18 cellular contexts compared by ENCODE assay signal in the genomic region with DNA sequence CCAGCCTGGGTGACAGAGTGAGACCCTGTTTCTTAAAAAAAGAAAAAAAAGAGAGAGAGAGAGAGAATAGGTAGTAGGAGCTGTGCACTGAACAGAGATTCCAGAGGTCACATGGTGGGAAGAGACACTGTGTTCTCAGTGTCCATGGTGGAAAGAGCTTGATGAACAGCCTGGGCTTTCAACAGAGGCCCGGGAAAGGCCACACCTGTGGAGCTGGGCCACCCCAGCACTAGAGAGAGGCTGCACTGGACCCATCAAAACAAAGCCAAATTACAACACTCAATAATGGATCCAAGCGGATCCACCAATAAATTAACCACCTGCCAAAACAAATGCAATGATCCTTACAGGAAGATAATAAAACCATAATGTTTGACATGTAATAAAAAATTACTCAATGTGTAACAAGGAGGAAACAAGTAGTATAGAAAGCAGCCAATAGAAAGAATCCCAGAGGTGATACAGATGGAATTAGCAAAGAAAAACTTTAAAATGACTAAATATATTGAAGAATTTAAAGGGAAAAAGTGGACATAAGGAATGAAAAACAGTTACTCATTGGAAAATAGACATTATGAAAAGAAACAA. TPM values are rescaled to one million over a fixed set of nuclear protein-coding genes. Genes with fewer than 3 reads are reported as not detected.
A peak's percentile ranks its signal among the peaks of the same experiment; 100 is the strongest.
DNase-seq lines count a peak whose midpoint lies in the region; ATAC-seq and TF ChIP-seq lines count a peak whose summit lies in the region.
"Had no signal": no experiment of that assay in that cellular context is flagged by ENCODE, and none has a peak within 500 bp of the region (broad histone marks: within the 10 kb centered on the region; RNA-seq: fewer than 3 reads in every experiment).

No MANE protein-coding gene starts in this region.

- TF ChIP-seq CTCF in VCaP (conservative IDR thresholded peaks at IDR 0.05), result no peak

- no peaks in the 10 kb centered on the region for H3K27me3 Mint-ChIP-seq in T-helper 1 cell treated with Interleukin-12 subunit alpha and Interleukin-12 subunit beta and Interleukin-4 antibody, amounts not matched to agents 30 μg/mL and 1 μg/mL, for 36 hours (ENCODE audit: low read depth)
- no peaks in the 10 kb centered on the region for H3K27me3 Mint-ChIP-seq in naive B cell

- H3K27ac ChIP-seq in VCaP, result peak overlapping the region; percentile 57
- H3K27ac ChIP-seq: BLaER1, dorsolateral prefrontal cortex, epithelial cell of prostate, foreskin keratinocyte, suprapubic skin, vagina had no signal

- DNase-seq in T-helper 1 cell (no peak), DMS79 (lab: John Stamatoyannopoulos, UW) (peak; percentile 47), naive B cell (no peak), SK-N-DZ (ENCODE audit: low spot score) (no peak), GOT3 (lab: John Stamatoyannopoulos, UW) (no peak)
- DNase-seq: activated naive CD4-positive, alpha-beta T cell; DMS 273 treated with DMSO at 0.1 percent for 48 hours; dorsolateral prefrontal cortex; foreskin keratinocyte; hippocampal formation; stimulated activated CD8-positive, alpha-beta memory T cell treated with anti-CD3 and anti-CD28 coated beads, Interleukin-4, amount 100 ng/mL, for 48 hours had no signal

- no peak overlapping the region for H3K4me3 Mint-ChIP-seq in T-helper 1 cell treated with Interleukin-12 subunit alpha and Interleukin-12 subunit beta and Interleukin-4 antibody, amounts not matched to agents 30 μg/mL and 1 μg/mL, for 36 hours
- no peak overlapping the region for H3K4me3 Mint-ChIP-seq in naive B cell

- peaks cover 65% of the 10 kb centered on the region for H3K4me1 Mint-ChIP-seq in T-helper 1 cell treated with Interleukin-12 subunit alpha and Interleukin-12 subunit beta and Interleukin-4 antibody, amounts not matched to agents 30 μg/mL and 1 μg/mL, for 36 hours (ENCODE audit: low read depth)
- peaks cover 33 to 40% (median 39%) of the 10 kb centered on the region in 3 donors for H3K4me1 Mint-ChIP-seq in naive B cell

- peaks cover 20% of the 10 kb centered on the region for H3K9me3 Mint-ChIP-seq in T-helper 1 cell treated with Interleukin-12 subunit alpha and Interleukin-12 subunit beta and Interleukin-4 antibody, amounts not matched to agents 30 μg/mL and 1 μg/mL, for 36 hours
- H3K9me3 Mint-ChIP-seq in naive B cell, result peaks cover 0 to 12% (median 2%) of the 10 kb centered on the region in 7 donors

- ATAC-seq in naive B cell (ENCODE audit: low read depth in 2 of 2) (no peak), SK-N-SH treated with all-trans-retinoic acid at 6 μM for 48 hours (no peak)
- ATAC-seq: foreskin keratinocyte had no signal

- peak overlapping the region; percentile 60 for H3K27ac Mint-ChIP-seq in T-helper 1 cell treated with Interleukin-12 subunit alpha and Interleukin-12 subunit beta and Interleukin-4 antibody, amounts not matched to agents 30 μg/mL and 1 μg/mL, for 36 hours
- peak overlapping the region in 5 of 6 donors; percentile 77 to 95 (median 81) for H3K27ac Mint-ChIP-seq in naive B cell

- H3K36me3 Mint-ChIP-seq in T-helper 1 cell treated with Interleukin-12 subunit alpha and Interleukin-12 subunit beta and Interleukin-4 antibody, amounts not matched to agents 30 μg/mL and 1 μg/mL, for 36 hours (ENCODE audit: low read depth), result peaks cover 22% of the 10 kb centered on the region
- H3K36me3 Mint-ChIP-seq in naive B cell, result peaks cover 0 to 9% of the 10 kb centered on the region in 2 donors

TF ChIP-seq in SK-N-SH treated with all-trans-retinoic acid at 6 μM for 48 hours, 23 proteins besides CTCF, POLR2A, EP300 and RAD21 (continues in another document):
- TF ChIP-seq RARB (CRISPR knock-in tag; IDR thresholded peaks at IDR 0.05) (no peak), TCF4 (CRISPR knock-in tag; IDR thresholded peaks at IDR 0.05; ENCODE audit: borderline replicate concordance) (no peak), ZNF70 (CRISPR knock-in tag; IDR thresholded peaks at IDR 0.05) (no peak), CSDC2 (CRISPR knock-in tag; IDR thresholded peaks at IDR 0.05) (no peak), TOX (CRISPR knock-in tag; IDR thresholded peaks at IDR 0.05; ENCODE audit: borderline replicate concordance) (no peak), ZFP3 (CRISPR knock-in tag; IDR thresholded peaks at IDR 0.05) (no peak), ESRRG (CRISPR knock-in tag; IDR thresholded peaks at IDR 0.05) (no peak), OSR1 (CRISPR knock-in tag; IDR thresholded peaks at IDR 0.05) (no peak), ISL1 (CRISPR knock-in tag; IDR thresholded peaks at IDR 0.05) (no peak), ZC3H10 (CRISPR knock-in tag; IDR thresholded peaks at IDR 0.05) (no peak), PPARA (CRISPR knock-in tag; IDR thresholded peaks at IDR 0.05; ENCODE audit: borderline replicate concordance) (no peak), SNAI2 (CRISPR knock-in tag; IDR thresholded peaks at IDR 0.05) (no peak), ZFP30 (CRISPR knock-in tag; IDR thresholded peaks at IDR 0.05) (no peak), BACH2 (CRISPR knock-in tag; IDR thresholded peaks at IDR 0.05; ENCODE audit: borderline replicate concordance) (no peak), GLIS3 (CRISPR knock-in tag; IDR thresholded peaks at IDR 0.05) (no peak)
- TF ChIP-seq, protein P1, sequence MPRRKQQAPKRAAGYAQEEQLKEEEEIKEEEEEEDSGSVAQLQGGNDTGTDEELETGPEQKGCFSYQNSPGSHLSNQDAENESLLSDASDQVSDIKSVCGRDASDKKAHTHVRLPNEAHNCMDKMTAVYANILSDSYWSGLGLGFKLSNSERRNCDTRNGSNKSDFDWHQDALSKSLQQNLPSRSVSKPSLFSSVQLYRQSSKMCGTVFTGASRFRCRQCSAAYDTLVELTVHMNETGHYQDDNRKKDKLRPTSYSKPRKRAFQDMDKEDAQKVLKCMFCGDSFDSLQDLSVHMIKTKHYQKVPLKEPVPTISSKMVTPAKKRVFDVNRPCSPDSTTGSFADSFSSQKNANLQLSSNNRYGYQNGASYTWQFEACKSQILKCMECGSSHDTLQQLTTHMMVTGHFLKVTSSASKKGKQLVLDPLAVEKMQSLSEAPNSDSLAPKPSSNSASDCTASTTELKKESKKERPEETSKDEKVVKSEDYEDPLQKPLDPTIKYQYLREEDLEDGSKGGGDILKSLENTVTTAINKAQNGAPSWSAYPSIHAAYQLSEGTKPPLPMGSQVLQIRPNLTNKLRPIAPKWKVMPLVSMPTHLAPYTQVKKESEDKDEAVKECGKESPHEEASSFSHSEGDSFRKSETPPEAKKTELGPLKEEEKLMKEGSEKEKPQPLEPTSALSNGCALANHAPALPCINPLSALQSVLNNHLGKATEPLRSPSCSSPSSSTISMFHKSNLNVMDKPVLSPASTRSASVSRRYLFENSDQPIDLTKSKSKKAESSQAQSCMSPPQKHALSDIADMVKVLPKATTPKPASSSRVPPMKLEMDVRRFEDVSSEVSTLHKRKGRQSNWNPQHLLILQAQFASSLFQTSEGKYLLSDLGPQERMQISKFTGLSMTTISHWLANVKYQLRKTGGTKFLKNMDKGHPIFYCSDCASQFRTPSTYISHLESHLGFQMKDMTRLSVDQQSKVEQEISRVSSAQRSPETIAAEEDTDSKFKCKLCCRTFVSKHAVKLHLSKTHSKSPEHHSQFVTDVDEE (CRISPR knock-in tag; IDR thresholded peaks at IDR 0.05), result no peak
- TF ChIP-seq, protein P2, sequence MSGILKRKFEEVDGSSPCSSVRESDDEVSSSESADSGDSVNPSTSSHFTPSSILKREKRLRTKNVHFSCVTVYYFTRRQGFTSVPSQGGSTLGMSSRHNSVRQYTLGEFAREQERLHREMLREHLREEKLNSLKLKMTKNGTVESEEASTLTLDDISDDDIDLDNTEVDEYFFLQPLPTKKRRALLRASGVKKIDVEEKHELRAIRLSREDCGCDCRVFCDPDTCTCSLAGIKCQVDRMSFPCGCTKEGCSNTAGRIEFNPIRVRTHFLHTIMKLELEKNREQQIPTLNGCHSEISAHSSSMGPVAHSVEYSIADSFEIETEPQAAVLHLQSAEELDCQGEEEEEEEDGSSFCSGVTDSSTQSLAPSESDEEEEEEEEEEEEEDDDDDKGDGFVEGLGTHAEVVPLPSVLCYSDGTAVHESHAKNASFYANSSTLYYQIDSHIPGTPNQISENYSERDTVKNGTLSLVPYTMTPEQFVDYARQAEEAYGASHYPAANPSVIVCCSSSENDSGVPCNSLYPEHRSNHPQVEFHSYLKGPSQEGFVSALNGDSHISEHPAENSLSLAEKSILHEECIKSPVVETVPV (CRISPR knock-in tag; IDR thresholded peaks at IDR 0.05), result no peak
- TF ChIP-seq, protein P3, sequence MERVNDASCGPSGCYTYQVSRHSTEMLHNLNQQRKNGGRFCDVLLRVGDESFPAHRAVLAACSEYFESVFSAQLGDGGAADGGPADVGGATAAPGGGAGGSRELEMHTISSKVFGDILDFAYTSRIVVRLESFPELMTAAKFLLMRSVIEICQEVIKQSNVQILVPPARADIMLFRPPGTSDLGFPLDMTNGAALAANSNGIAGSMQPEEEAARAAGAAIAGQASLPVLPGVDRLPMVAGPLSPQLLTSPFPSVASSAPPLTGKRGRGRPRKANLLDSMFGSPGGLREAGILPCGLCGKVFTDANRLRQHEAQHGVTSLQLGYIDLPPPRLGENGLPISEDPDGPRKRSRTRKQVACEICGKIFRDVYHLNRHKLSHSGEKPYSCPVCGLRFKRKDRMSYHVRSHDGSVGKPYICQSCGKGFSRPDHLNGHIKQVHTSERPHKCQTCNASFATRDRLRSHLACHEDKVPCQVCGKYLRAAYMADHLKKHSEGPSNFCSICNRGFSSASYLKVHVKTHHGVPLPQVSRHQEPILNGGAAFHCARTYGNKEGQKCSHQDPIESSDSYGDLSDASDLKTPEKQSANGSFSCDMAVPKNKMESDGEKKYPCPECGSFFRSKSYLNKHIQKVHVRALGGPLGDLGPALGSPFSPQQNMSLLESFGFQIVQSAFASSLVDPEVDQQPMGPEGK (CRISPR knock-in tag; IDR thresholded peaks at IDR 0.05; ENCODE audit: borderline replicate concordance), result no peak
- TF ChIP-seq, protein P4, sequence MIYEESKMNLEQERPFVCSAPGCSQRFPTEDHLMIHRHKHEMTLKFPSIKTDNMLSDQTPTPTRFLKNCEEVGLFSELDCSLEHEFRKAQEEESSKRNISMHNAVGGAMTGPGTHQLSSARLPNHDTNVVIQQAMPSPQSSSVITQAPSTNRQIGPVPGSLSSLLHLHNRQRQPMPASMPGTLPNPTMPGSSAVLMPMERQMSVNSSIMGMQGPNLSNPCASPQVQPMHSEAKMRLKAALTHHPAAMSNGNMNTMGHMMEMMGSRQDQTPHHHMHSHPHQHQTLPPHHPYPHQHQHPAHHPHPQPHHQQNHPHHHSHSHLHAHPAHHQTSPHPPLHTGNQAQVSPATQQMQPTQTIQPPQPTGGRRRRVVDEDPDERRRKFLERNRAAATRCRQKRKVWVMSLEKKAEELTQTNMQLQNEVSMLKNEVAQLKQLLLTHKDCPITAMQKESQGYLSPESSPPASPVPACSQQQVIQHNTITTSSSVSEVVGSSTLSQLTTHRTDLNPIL (CRISPR knock-in tag; IDR thresholded peaks at IDR 0.05; ENCODE audit: low read depth), result no peak

RNA-seq across cellular contexts. Expression of a gene that starts 44.8 kb away (rescaled TPM):
- not detected for polyA plus RNA-seq in naive B cell (ENCODE audit: low read depth in 6 of 6)
- polyA plus RNA-seq in SK-N-DZ (2014; cell fraction: cytosol; rRNA removed), result not detected in 2 replicates
- not detected in 2 replicates for polyA plus RNA-seq in SK-N-DZ (2014; cell fraction: nucleus; rRNA removed)
- polyA plus RNA-seq: foreskin keratinocyte had no signal
